In the genomic region with DNA sequence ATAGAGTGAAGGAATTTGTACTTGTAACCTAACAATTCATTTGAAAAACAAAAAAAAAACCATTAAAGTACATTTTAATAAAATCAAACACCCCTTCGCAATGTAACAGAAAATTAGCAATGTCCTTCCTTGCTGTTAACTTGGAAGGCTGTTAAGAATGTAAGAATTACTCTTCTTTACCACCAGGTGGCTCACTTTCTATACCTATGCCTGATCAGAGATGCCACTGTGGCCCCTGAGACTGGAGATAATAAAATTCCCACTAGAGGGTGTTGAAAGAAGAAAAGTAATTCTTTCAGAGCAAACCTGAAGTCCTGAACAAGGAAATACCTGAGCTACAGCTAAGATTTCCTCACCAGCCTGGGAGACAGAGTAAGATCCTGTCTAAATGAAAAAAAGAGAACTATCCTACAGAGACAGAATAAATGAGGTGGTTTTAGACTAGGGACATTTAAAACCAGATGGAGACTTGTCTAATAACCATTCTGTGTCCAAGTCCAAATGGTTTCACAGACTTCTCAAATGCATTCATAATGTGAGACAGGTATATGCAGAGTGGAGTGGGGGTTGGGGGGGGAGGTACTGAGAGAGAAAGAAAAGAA, we compare ENCODE assay signal across 8 cellular contexts.
DNase-seq lines count a peak whose midpoint lies in the region; ATAC-seq, FAIRE-seq and TF ChIP-seq lines count a peak whose summit lies in the region.

No MANE protein-coding gene starts in this region.

- H3K36me3 ChIP-seq in SJCRH30 (no peaks in the 10 kb centered on the region), pancreas (no peaks in the 10 kb centered on the region)

- POLR2A ChIA-PET in GM10248 (lab: Yijun Ruan, JAX), result no interaction called here

- WGBS in pancreas, 2 donors, result 30 to 54% methylated on average over 1 of the region's 1 CpG

- peak; percentile 62 for TF ChIP-seq CTCF in AG10803 (conservative IDR thresholded peaks at IDR 0.05; ENCODE audit: low read length)
- peak; percentile 45 for TF ChIP-seq CTCF in GM10248 (IDR thresholded peaks at IDR 0.05; ENCODE audit: control extremely low read depth, extremely low read depth, low read depth, missing control alignments)
- peak; percentile 77 for TF ChIP-seq CTCF in epithelial cell of proximal tubule (conservative IDR thresholded peaks at IDR 0.05; ENCODE audit: low read depth, low read length)
- TF ChIP-seq CTCF in pancreas (IDR thresholded peaks at IDR 0.05), result peak; percentile 37 to 59 (median 48)

- no peaks in the 10 kb centered on the region for H3K4me1 ChIP-seq in SJCRH30
- no peaks in the 10 kb centered on the region for H3K4me1 ChIP-seq in pancreas

- H3K27ac ChIP-seq in SJCRH30 (no peak overlapping the region), pancreas (no peak overlapping the region)

- H3K4me3 ChIP-seq in AG10803 (ENCODE audit: low read length), result no peak overlapping the region
- H3K4me3 ChIP-seq in SJCRH30, result no peak overlapping the region
- no peak overlapping the region for H3K4me3 ChIP-seq in epithelial cell of proximal tubule (ENCODE audit: low read depth, low read length)
- H3K4me3 ChIP-seq in pancreas, result no peak overlapping the region

- CTCF ChIA-PET in GM10248 (lab: Yijun Ruan, JAX), result interaction anchor here (1.3 to 3.4 kb wide), 9 partner anchors 12 to 1057 kb away, joined by 3 to 18 read pairs (median 5); no protein-coding TSS in a partner anchor

- peak; percentile 39 for DNase-seq in AG10803 (ENCODE audit: low read depth)
- peak; percentile 29 for DNase-seq in GM10248 (ENCODE audit: extremely low spot score)
- peak; percentile 7 for DNase-seq in H54 (ENCODE audit: insufficient read length, low spot score)
- DNase-seq in KBM-7, result peak; percentile 54
- DNase-seq in SJCRH30, result peak; percentile 11 to 59
- peak; percentile 9 for DNase-seq in epithelial cell of proximal tubule (ENCODE audit: low read depth)
- DNase-seq in pancreas, result no peak
- no peak for DNase-seq in activated CD4-positive, CD25-positive, alpha-beta regulatory T cell (lab: John Stamatoyannopoulos, UW)

- TF ChIP-seq POLR2A in H54 (IDR thresholded peaks at IDR 0.05; ENCODE audit: low read depth, low read length), result no peak

- intact Hi-C loops in pancreas (cut with DNase I), result loop anchor here in 1 of 3 donors (10.0 kb wide), 1 partner anchor 1050 kb away; no protein-coding TSS in a partner anchor

- FAIRE-seq in H54 (lab: Jason Lieb, UNC), result peak; percentile 78
- FAIRE-seq in pancreas (lab: Jason Lieb, UNC), result peak; percentile 78

- in situ Hi-C loops in KBM-7 (cut with MboI; ENCODE audit: low pct_unique_long_range_greater_than_20kb, low sequenced_read_pairs), result no loop called here

- H3K27me3 ChIP-seq in SJCRH30 (no peaks in the 10 kb centered on the region), pancreas (no peaks in the 10 kb centered on the region)

- ATAC-seq in pancreas, result peak in 3 of 4 donors; percentile 69 to 76 (median 73)

- H3K9me3 ChIP-seq in SJCRH30 (replicated peaks), result no peaks in the 10 kb centered on the region
- no peaks in the 10 kb centered on the region for H3K9me3 ChIP-seq in pancreas

Comparison
In these comparisons a context has a peak if more than half of its experiments do, and no peak if none do; other contexts are left out.
1. DNase-seq: peak in AG10803 (single experiment), GM10248 (single experiment), H54 (single experiment), KBM-7 (single experiment), SJCRH30 (2 of 2) and epithelial cell of proximal tubule (single experiment); none in pancreas (0 of 6) and activated CD4-positive, CD25-positive, alpha-beta regulatory T cell (0 of 4).
2. Peak in every context shown above with its lines, with median percentiles within 50 percentile points of each other: CTCF ChIP-seq.